Comparison of ENCODE assay signal across 8 cellular contexts in the genomic region with DNA sequence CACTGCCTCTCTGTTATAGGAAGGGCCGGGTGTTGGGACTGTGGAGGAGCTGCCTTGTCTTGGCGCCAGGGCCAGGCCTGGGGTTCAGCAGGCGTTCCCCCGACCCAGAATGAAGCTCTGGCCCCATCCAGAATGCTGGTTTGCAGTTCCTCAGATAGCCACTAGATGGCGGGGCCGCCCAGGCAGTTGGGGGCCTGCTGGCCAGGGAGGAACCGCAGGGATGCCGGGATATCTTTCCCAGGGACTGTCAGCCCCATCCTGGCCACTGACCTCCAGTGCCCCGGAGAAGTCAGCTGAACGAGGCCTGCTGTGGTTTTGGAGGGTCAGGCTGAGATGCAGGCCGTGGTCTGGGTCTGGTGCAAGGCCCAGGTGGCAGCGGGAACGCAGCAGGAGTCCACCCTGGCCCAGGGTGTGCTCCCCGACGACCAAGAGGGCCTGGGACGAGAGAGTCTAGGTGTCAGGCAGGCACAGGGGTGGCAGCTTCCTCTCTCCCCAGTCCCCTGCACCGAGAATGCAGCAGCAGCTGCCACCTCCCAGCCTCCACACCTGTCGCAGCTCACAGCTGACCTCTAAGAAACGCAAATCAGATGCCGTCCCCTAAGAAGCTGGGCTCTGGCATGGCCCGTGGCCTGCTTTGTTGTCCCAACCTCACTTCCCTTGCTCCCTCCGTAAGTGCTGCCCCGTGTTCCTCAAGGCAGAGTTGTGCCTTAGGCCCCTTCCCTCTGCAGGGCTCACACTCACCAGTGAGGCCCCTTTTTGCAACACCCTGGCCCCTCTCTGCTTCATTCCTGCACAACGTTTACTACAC. TPM values are rescaled to one million over a fixed set of nuclear protein-coding genes. Genes with fewer than 3 reads are reported as not detected.
DNase-seq lines count a peak whose midpoint lies in the region; ATAC-seq, FAIRE-seq and TF ChIP-seq lines count a peak whose summit lies in the region.

No MANE protein-coding gene starts in this region.

- peak; percentile 98 for DNase-seq in D721Med (ENCODE audit: insufficient read length, low spot score)
- peak; percentile 78 for DNase-seq in HPDE6-E6E7 (ENCODE audit: extremely low spot score)
- DNase-seq in SHP77 treated with DMSO at 0.1 percent for 48 hours (lab: John Stamatoyannopoulos, UW): peak; percentile 22
- peak; percentile 54 for DNase-seq in activated gamma-delta T cell treated with anti-CD3 and anti-CD28 coated beads, Interleukin-2, amount 50 U/mL, for 16 hours (ENCODE audit: low read depth)
- peak; percentile 67 for DNase-seq in globus pallidus (ENCODE audit: low spot score)
- peak; percentile 53 to 88 (median 80) for DNase-seq in pancreas
- DNase-seq in tibial nerve (ENCODE audit: low spot score in 2 of 2): peak; percentile 53 to 72

- H3K9me3 ChIP-seq in pancreas: no peaks in the 10 kb centered on the region
- H3K9me3 ChIP-seq in tibial nerve: no peaks in the 10 kb centered on the region

- H3K4me1 ChIP-seq in pancreas: peaks cover 2 to 11% (median 4%) of the 10 kb centered on the region in 3 donors
- peaks cover 0 to 5% (median 0%) of the 10 kb centered on the region in 4 donors for H3K4me1 ChIP-seq in tibial nerve

- peak; percentile 41 to 77 (median 68) for ATAC-seq in pancreas
- ATAC-seq in GM21367 (IDR thresholded peaks at IDR 0.05; ENCODE audit: unreplicated experiment): no peak

- no peak overlapping the region for H3K4me3 ChIP-seq in pancreas
- no peak overlapping the region for H3K4me3 ChIP-seq in tibial nerve

- H3K27ac ChIP-seq in pancreas: no peak overlapping the region
- H3K27ac ChIP-seq in tibial nerve: no peak overlapping the region

- peak in 1 of 2 donors; percentile 44 for TF ChIP-seq EP300 in tibial nerve (IDR thresholded peaks at IDR 0.05)

- H3K27me3 ChIP-seq in pancreas (no peaks in the 10 kb centered on the region), tibial nerve (no peaks in the 10 kb centered on the region)

- FAIRE-seq in D721Med (lab: Jason Lieb, UNC) (no peak), pancreas (lab: Jason Lieb, UNC) (no peak)

- no peak for TF ChIP-seq POLR2A in tibial nerve (IDR thresholded peaks at IDR 0.05)

- TF ChIP-seq CTCF in D721Med (IDR thresholded peaks at IDR 0.05; ENCODE audit: insufficient read depth, missing control alignments): peak; percentile 84
- TF ChIP-seq CTCF in pancreas (IDR thresholded peaks at IDR 0.05): peak; percentile 96 to 99 (median 98)
- TF ChIP-seq CTCF in tibial nerve (IDR thresholded peaks at IDR 0.05): peak; percentile 97 to 100 (median 98)

- 29 to 33% methylated on average over 24 of the region's 24 CpGs for WGBS in pancreas, 2 donors
- WGBS in tibial nerve, 2 donors: 56% methylated on average over 15 to 17 of the region's 24 CpGs

- H3K36me3 ChIP-seq in pancreas: no peaks in the 10 kb centered on the region
- H3K36me3 ChIP-seq in tibial nerve: no peaks in the 10 kb centered on the region

- intact Hi-C loops in pancreas (cut with DNase I): loop anchor here in 2 of 3 donors (10.0 kb wide), 3 partner anchors 248 to 398 kb away; a partner anchor contains a TSS

RNA-seq across cellular contexts. Expression of a gene that starts 51.2 kb away (rescaled TPM):
- total RNA-seq in pancreas (1 to 10 TPM in 4 of 6 donors, under 1 TPM in 2; 0.35 to 3.2 (median 1.2) TPM), tibial nerve (1 to 10 TPM in 3 of 4 donors, not detected in 1; 1.3 to 4.0 (median 2.0) TPM)
- 1 to 10 TPM in 1 of 2 donors, under 1 TPM in 1; 0.65 to 1.5 TPM for polyA plus RNA-seq in pancreas

Comparison
In these comparisons a context has a peak if more than half of its experiments do, and no peak if none do; other contexts are left out.
1. DNase-seq: peak in every context shown above with its lines; median percentile 98 in D721Med; 80 in pancreas; 78 in HPDE6-E6E7; 67 in globus pallidus; 62 in tibial nerve; 54 in activated gamma-delta T cell treated with anti-CD3 and anti-CD28 coated beads, Interleukin-2, amount 50 U/mL, for 16 hours; 22 in SHP77 treated with DMSO at 0.1 percent for 48 hours.